Comparison of ENCODE assay signal across 10 cellular contexts in genomic region chr4:140233811-140234696, GRCh38.
A peak's percentile ranks its signal among the peaks of the same experiment; 100 is the strongest.
DNase-seq lines count a peak whose midpoint lies in the region; ATAC-seq and TF ChIP-seq lines count a peak whose summit lies in the region.
"Had no signal": no experiment of that assay in that cellular context is flagged by ENCODE, and none has a peak within 500 bp of the region (broad histone marks: within the 10 kb centered on the region; RNA-seq: fewer than 3 reads in every experiment).

No MANE protein-coding gene starts in this region.

- DNase-seq in HFFc6 = peak; percentile 64
- no peak for DNase-seq in activated T-helper 2 cell treated with anti-CD3 and anti-CD28 coated beads, Interferon-gamma antibody, Interleukin-2, Interleukin-4, amounts not matched to agents 10 μg/mL and 5 μg/mL and 100 μg/mL, durations not matched to agents 14 hours and 24 hours and 36 hours (ENCODE audit: low spot score)
- DNase-seq in iris pigment epithelial cell (ENCODE audit: low read depth) = peak; percentile 89
- DNase-seq in activated gamma-delta T cell treated with Interleukin-2 at 50 U/mL for 16 hours = no peak
- DNase-seq in T-cell = no peak

- no peak overlapping the region for H3K4me3 ChIP-seq in ACC112 (ENCODE audit: low read depth, low read length)
- H3K4me3 ChIP-seq: gastrocnemius medialis had no signal

- H3K36me3 Mint-ChIP-seq in HFFc6 (ENCODE audit: low read depth) = no peaks in the 10 kb centered on the region
- H3K36me3 Mint-ChIP-seq in activated T-helper 2 cell treated with anti-CD3 and anti-CD28 coated beads, Interferon-gamma antibody, Interleukin-2, Interleukin-4, amounts not matched to agents 10 μg/mL and 5 μg/mL and 100 μg/mL, durations not matched to agents 14 hours and 24 hours and 36 hours (ENCODE audit: low read depth) = no peaks in the 10 kb centered on the region
- no peaks in the 10 kb centered on the region for H3K36me3 Mint-ChIP-seq in T-cell

- H3K4me1 Mint-ChIP-seq in HFFc6 (ENCODE audit: low read depth) (peaks cover 48% of the 10 kb centered on the region), T-cell (peaks cover 15 to 19% (median 17%) of the 10 kb centered on the region in 3 donors)
- H3K4me1 Mint-ChIP-seq in activated T-helper 2 cell treated with anti-CD3 and anti-CD28 coated beads, Interferon-gamma antibody, Interleukin-2, Interleukin-4, amounts not matched to agents 10 μg/mL and 5 μg/mL and 100 μg/mL, durations not matched to agents 14 hours and 24 hours and 36 hours (ENCODE audit: low read depth) = peaks cover 35% of the 10 kb centered on the region

- no peaks in the 10 kb centered on the region; the same call in 1 of the 2 replicates for H3K27me3 ChIP-seq in ACC112 (ENCODE audit: insufficient read depth, low read length)
- H3K27me3 ChIP-seq: gastrocnemius medialis had no signal

- no peak for ATAC-seq in HG02840 (IDR thresholded peaks at IDR 0.05; ENCODE audit: low FRiP score, unreplicated experiment)
- ATAC-seq in HG02884 (IDR thresholded peaks at IDR 0.05; ENCODE audit: unreplicated experiment) = no peak
- no peak for ATAC-seq in T-cell (replicated peaks in 1 of 4)

- H3K4me1 ChIP-seq in ACC112 (ENCODE audit: control insufficient read depth, insufficient read depth, low read length, unreplicated experiment) = peaks cover 36% of the 10 kb centered on the region

- no peaks in the 10 kb centered on the region for H3K27me3 Mint-ChIP-seq in HFFc6 (ENCODE audit: insufficient read depth)
- no peaks in the 10 kb centered on the region for H3K27me3 Mint-ChIP-seq in activated T-helper 2 cell treated with anti-CD3 and anti-CD28 coated beads, Interferon-gamma antibody, Interleukin-2, Interleukin-4, amounts not matched to agents 10 μg/mL and 5 μg/mL and 100 μg/mL, durations not matched to agents 14 hours and 24 hours and 36 hours (ENCODE audit: low read depth)
- H3K27me3 Mint-ChIP-seq in T-cell = peaks cover 10 to 14% of the 10 kb centered on the region in 2 donors

- H3K36me3 ChIP-seq in ACC112 (ENCODE audit: insufficient read depth, low read length) = no peaks in the 10 kb centered on the region
- H3K36me3 ChIP-seq: gastrocnemius medialis had no signal

- no peak for TF ChIP-seq CTCF in HFFc6 (IDR thresholded peaks at IDR 0.05)

- CTCF ChIA-PET in T-cell (lab: Charles Lee) = interaction anchor here in 1 of 2 donors (1.0 kb wide), 1 partner anchor 18 kb away, joined by 3 read pairs; no protein-coding TSS in a partner anchor

- H2AFZ ChIP-seq in ACC112 (ENCODE audit: low read length, unreplicated experiment) = peak overlapping the region; percentile 67

- H3K4me3 Mint-ChIP-seq in HFFc6 = peak overlapping the region; percentile 54; the same call in 1 of the 2 replicates
- peak overlapping the region; percentile 42 for H3K4me3 Mint-ChIP-seq in activated T-helper 2 cell treated with anti-CD3 and anti-CD28 coated beads, Interferon-gamma antibody, Interleukin-2, Interleukin-4, amounts not matched to agents 10 μg/mL and 5 μg/mL and 100 μg/mL, durations not matched to agents 14 hours and 24 hours and 36 hours (ENCODE audit: low read depth)
- no peak overlapping the region for H3K4me3 Mint-ChIP-seq in T-cell

- H3K27ac Mint-ChIP-seq in HFFc6 = peak overlapping the region; percentile 68
- peak overlapping the region; percentile 97 for H3K27ac Mint-ChIP-seq in activated T-helper 2 cell treated with anti-CD3 and anti-CD28 coated beads, Interferon-gamma antibody, Interleukin-2, Interleukin-4, amounts not matched to agents 10 μg/mL and 5 μg/mL and 100 μg/mL, durations not matched to agents 14 hours and 24 hours and 36 hours
- H3K27ac Mint-ChIP-seq in T-cell = peak overlapping the region in 1 of 2 donors; percentile 52

- H3K9me3 Mint-ChIP-seq in HFFc6 = no peaks in the 10 kb centered on the region
- H3K9me3 Mint-ChIP-seq in activated T-helper 2 cell treated with anti-CD3 and anti-CD28 coated beads, Interferon-gamma antibody, Interleukin-2, Interleukin-4, amounts not matched to agents 10 μg/mL and 5 μg/mL and 100 μg/mL, durations not matched to agents 14 hours and 24 hours and 36 hours = peaks cover 4% of the 10 kb centered on the region
- peaks cover 0 to 3% (median 0%) of the 10 kb centered on the region in 3 donors for H3K9me3 Mint-ChIP-seq in T-cell

- H3K79me2 ChIP-seq in ACC112 (ENCODE audit: control insufficient read depth, insufficient read depth, low read length, unreplicated experiment) = no peaks in the 10 kb centered on the region

- H3K27ac ChIP-seq in ACC112 (ENCODE audit: low read depth, low read length) = no peak overlapping the region
- H3K27ac ChIP-seq: HL-60 had no signal

- intact Hi-C loops in activated T-helper 2 cell treated with anti-CD3 and anti-CD28 coated beads, Interferon-gamma antibody, Interleukin-2, Interleukin-4, amounts not matched to agents 10 μg/mL and 5 μg/mL and 100 μg/mL, durations not matched to agents 14 hours and 24 hours and 36 hours (cut with micrococcal nuclease) = loop anchor here (1.0 to 5.0 kb wide), 3 partner anchors 9 to 377 kb away; partner anchors contain the start of gene MAML3

- POLR2A ChIA-PET in T-cell (lab: Charles Lee) = no interaction called here

Comparison
In these comparisons a context has a peak if more than half of its experiments do, and no peak if none do; other contexts are left out.
1. DNase-seq: peak in HFFc6 (single experiment) and iris pigment epithelial cell (single experiment); none in activated T-helper 2 cell treated with anti-CD3 and anti-CD28 coated beads, Interferon-gamma antibody, Interleukin-2, Interleukin-4, amounts not matched to agents 10 μg/mL and 5 μg/mL and 100 μg/mL, durations not matched to agents 14 hours and 24 hours and 36 hours (single experiment), activated gamma-delta T cell treated with Interleukin-2 at 50 U/mL for 16 hours (single experiment) and T-cell (0 of 34).
2. H3K4me3 Mint-ChIP-seq: peak in HFFc6 (single experiment) and activated T-helper 2 cell treated with anti-CD3 and anti-CD28 coated beads, Interferon-gamma antibody, Interleukin-2, Interleukin-4, amounts not matched to agents 10 μg/mL and 5 μg/mL and 100 μg/mL, durations not matched to agents 14 hours and 24 hours and 36 hours (single experiment); none in T-cell (0 of 3).